22 cellular contexts compared by ENCODE assay signal in genomic region chr16:47395733-47396503, GRCh38.
"Had no signal": no experiment of that assay in that cellular context is flagged by ENCODE, and none has a peak within 500 bp of the region (broad histone marks: within the 10 kb centered on the region; RNA-seq: fewer than 3 reads in every experiment).

No MANE protein-coding gene starts in this region.

- H3K27ac ChIP-seq: cardiac muscle cell, epithelial cell of prostate, lower lobe of right lung, sigmoid colon, transverse colon had no signal

- H3K4me3 ChIP-seq: cardiac muscle cell, lower lobe of right lung, mucosa of descending colon, sigmoid colon, transverse colon had no signal

- DNase-seq: activated CD4-positive, alpha-beta memory T cell treated with anti-CD3 and anti-CD28 coated beads for 36 hours; activated CD4-positive, alpha-beta T cell treated with anti-CD3 and anti-CD28 coated beads for 48 hours; activated effector memory CD4-positive, alpha-beta T cell treated with Interleukin-2 at 50 U/mL for 16 hours; activated naive CD4-positive, alpha-beta T cell treated with anti-CD3 and anti-CD28 coated beads, Interleukin-2, amount 50 U/mL, for 16 hours; activated naive CD8-positive, alpha-beta T cell treated with anti-CD3 and anti-CD28 coated beads, Interleukin-2, amount 50 U/mL, for 24 hours; activated T-cell treated with anti-CD3 and anti-CD28 coated beads, Interleukin-2, amount 50 U/mL, for 48 hours; cortex of kidney; kidney; lower lobe of right lung; mesendoderm; mucosa of descending colon; occipital lobe; sigmoid colon; stimulated activated CD4-positive, alpha-beta T cell treated with anti-CD3 and anti-CD28 coated beads, Interleukin-2, amount 100 ng/mL, for 48 hours; stimulated activated CD8-positive, alpha-beta memory T cell treated with anti-CD3 and anti-CD28 coated beads, Interleukin-4, amount 100 ng/mL, for 48 hours; stimulated activated naive B cell treated with anti-CD40 and anti-IgM and Interleukin-4, amounts not matched to agents 10 μg/mL and 1 μg/mL and 100 μg/mL, for 72 hours; T1000; transverse colon had no signal

- H3K27me3 Mint-ChIP-seq: activated CD4-positive, alpha-beta memory T cell treated with anti-CD3 and anti-CD28 coated beads for 36 hours; activated naive CD8-positive, alpha-beta T cell treated with anti-CD3 and anti-CD28 coated beads, Interleukin-2, amount 50 U/mL, for 24 hours; stimulated activated naive B cell treated with anti-CD40 and anti-IgM and Interleukin-4, amounts not matched to agents 10 μg/mL and 1 μg/mL and 100 μg/mL, for 72 hours had no signal

- H3K9me3 ChIP-seq: lower lobe of right lung, mucosa of descending colon, sigmoid colon, transverse colon had no signal

- H3K36me3 ChIP-seq: cardiac muscle cell, sigmoid colon, transverse colon had no signal

- H3K27ac Mint-ChIP-seq: activated CD4-positive, alpha-beta memory T cell treated with anti-CD3 and anti-CD28 coated beads for 36 hours; activated naive CD8-positive, alpha-beta T cell treated with anti-CD3 and anti-CD28 coated beads, Interleukin-2, amount 50 U/mL, for 24 hours; stimulated activated naive B cell treated with anti-CD40 and anti-IgM and Interleukin-4, amounts not matched to agents 10 μg/mL and 1 μg/mL and 100 μg/mL, for 72 hours had no signal

- H3K4me1 ChIP-seq: lower lobe of right lung, transverse colon had no signal

- ATAC-seq: activated naive CD8-positive, alpha-beta T cell treated with anti-CD3 and anti-CD28 coated beads, Interleukin-2, amount 50 U/mL, for 24 hours; left lobe of liver; lower lobe of right lung; mucosa of descending colon; stimulated activated naive B cell treated with anti-CD40 and anti-IgM and Interleukin-4, amounts not matched to agents 10 μg/mL and 1 μg/mL and 100 μg/mL, for 72 hours had no signal

- H3K9me3 Mint-ChIP-seq: activated CD4-positive, alpha-beta memory T cell treated with anti-CD3 and anti-CD28 coated beads for 36 hours; activated naive CD8-positive, alpha-beta T cell treated with anti-CD3 and anti-CD28 coated beads, Interleukin-2, amount 50 U/mL, for 24 hours; neural crest cell; stimulated activated naive B cell treated with anti-CD40 and anti-IgM and Interleukin-4, amounts not matched to agents 10 μg/mL and 1 μg/mL and 100 μg/mL, for 72 hours had no signal

- H3K27me3 ChIP-seq: cardiac muscle cell, sigmoid colon, transverse colon had no signal

- H3K4me3 Mint-ChIP-seq: activated CD4-positive, alpha-beta memory T cell treated with anti-CD3 and anti-CD28 coated beads for 36 hours; activated naive CD8-positive, alpha-beta T cell treated with anti-CD3 and anti-CD28 coated beads, Interleukin-2, amount 50 U/mL, for 24 hours; neural crest cell; stimulated activated naive B cell treated with anti-CD40 and anti-IgM and Interleukin-4, amounts not matched to agents 10 μg/mL and 1 μg/mL and 100 μg/mL, for 72 hours had no signal
